In the genomic region with DNA sequence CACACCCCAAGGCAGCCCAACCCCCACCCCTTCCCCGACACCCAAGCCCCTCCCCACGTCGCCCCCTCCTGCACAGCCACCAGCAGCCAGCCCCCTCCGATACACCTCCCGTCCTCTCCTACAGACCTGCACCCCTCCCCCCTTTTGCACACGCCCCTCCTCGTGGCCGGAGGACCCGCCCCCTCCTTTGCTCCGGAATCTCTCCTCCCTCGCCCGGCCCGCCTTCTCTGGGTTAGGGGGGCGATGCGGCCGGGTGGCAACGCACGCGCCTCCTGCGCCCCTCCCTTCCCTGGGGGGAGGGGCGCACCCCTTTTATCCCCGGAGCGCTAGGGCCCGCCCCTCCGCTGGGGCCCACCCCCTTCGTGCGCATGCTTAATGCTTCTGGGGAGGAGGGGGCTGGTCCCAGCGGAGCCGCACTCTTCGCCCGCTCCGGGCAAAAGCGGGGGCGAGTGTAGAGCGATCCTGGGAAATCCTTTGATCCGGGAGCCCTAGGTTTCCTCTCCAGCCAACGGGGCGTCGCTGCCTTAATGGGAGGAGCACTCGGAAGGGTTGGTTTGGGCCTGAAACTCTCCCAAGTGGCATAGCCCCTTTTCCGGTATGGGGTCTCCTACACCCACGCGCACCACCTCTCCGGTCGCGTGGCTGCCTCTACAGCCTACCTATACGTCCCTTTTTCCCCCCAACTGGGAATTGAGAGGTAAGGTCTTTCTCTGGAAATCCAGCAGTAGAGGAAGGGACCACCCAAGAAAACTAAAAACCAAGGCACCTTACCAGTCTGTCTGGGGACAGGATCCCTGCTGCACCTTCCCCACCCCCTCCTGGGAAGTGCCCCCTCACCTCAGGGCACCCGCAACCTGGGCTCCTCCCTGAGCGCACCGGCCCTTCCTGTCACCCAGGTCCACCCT, we compare ENCODE assay signal across 8 cellular contexts. TPM values are rescaled to one million over a fixed set of nuclear protein-coding genes. Genes with fewer than 3 reads are reported as not detected.
A peak's percentile ranks its signal among the peaks of the same experiment; 100 is the strongest.
DNase-seq lines count a peak whose midpoint lies in the region; ATAC-seq, FAIRE-seq and TF ChIP-seq lines count a peak whose summit lies in the region.

No MANE protein-coding gene starts in this region.

- H3K4me3 ChIP-seq in A673 (ENCODE audit: low read depth, low read length, poor library complexity, severe bottlenecking): peak overlapping the region; percentile 88

- peaks cover 23% of the 10 kb centered on the region for H3K4me1 ChIP-seq in A673 (ENCODE audit: insufficient read depth, low read length, poor library complexity, severe bottlenecking)

- no peak for TF ChIP-seq CTCF in A673 (conservative IDR thresholded peaks at IDR 0.05; ENCODE audit: low read depth, low read length)

- ATAC-seq in GM19023 (IDR thresholded peaks at IDR 0.05; ENCODE audit: unreplicated experiment): no peak

- CTCF ChIA-PET in A673 (lab: Charles Lee): no interaction called here

- DNase-seq in A673 (ENCODE audit: low spot score) (peak; percentile 98), GM19239 (ENCODE audit: insufficient read length, low spot score) (peak; percentile 62), NCI-H187 treated with DMSO at 0.1 percent for 48 hours (lab: John Stamatoyannopoulos, UW) (peak; percentile 68), T-helper 9 cell (peak; percentile 57), astrocyte of the hippocampus (ENCODE audit: low read depth, low spot score) (peak; percentile 98), hepatic stellate cell (ENCODE audit: low spot score) (peak; percentile 91), putamen (ENCODE audit: low spot score) (peak; percentile 92)

- H3K9me3 ChIP-seq in A673 (ENCODE audit: low read depth, low read length, poor library complexity, severe bottlenecking): no peaks in the 10 kb centered on the region

- H3K27me3 ChIP-seq in A673 (replicated peaks; ENCODE audit: insufficient read depth, low read depth, low read length, poor library complexity): no peaks in the 10 kb centered on the region

- BruUV-seq in A673 (replicated peaks; lab: Mats Ljungman, UMichigan): TSS peak; percentile 43

- H3K27ac ChIP-seq in A673 (ENCODE audit: low read depth, low read length, poor library complexity, severe bottlenecking): peak overlapping the region; percentile 95

- FAIRE-seq in GM19239 (lab: Jason Lieb, UNC): peak; percentile 51

- POLR2A ChIA-PET in A673 (lab: Charles Lee; ENCODE audit: low non-redundant PET): no interaction called here

- intact Hi-C loops in A673 (cut with micrococcal nuclease; ENCODE audit: unreplicated experiment): loop anchor here (1.0 kb wide), 1 partner anchor 30 kb away; a partner anchor contains a TSS

- H3K36me3 ChIP-seq in A673 (ENCODE audit: insufficient read depth, low read length, poor library complexity, severe bottlenecking): peaks cover 12% of the 10 kb centered on the region

RNA-seq across cellular contexts. Expression of a gene that starts 1.9 kb away (rescaled TPM):
- total RNA-seq in A673 (2021): 41.0 and 51.0 TPM in 2 replicates

RNA-seq across cellular contexts. Expression of a gene that starts 19.6 kb away (rescaled TPM):
- 43.4 and 55.4 TPM in 2 replicates for total RNA-seq in A673 (2021)

RNA-seq across cellular contexts. Expression of a gene that starts 29.9 kb away (rescaled TPM):
- total RNA-seq in A673 (2021): 38.0 and 39.6 TPM in 2 replicates

RNA-seq across cellular contexts. Expression of a gene that starts 36.7 kb away (rescaled TPM):
- total RNA-seq in A673 (2021): 21.7 and 26.3 TPM in 2 replicates

RNA-seq across cellular contexts. Expression of a gene that starts 53.3 kb away (rescaled TPM):
- 43.4 and 59.6 TPM in 2 replicates for total RNA-seq in A673 (2021)
